ENCODE assay signal across 8 cellular contexts in genomic region chr4:124111922-124112321, GRCh38.
DNase-seq lines count a peak whose midpoint lies in the region; ATAC-seq and TF ChIP-seq lines count a peak whose summit lies in the region.

No MANE protein-coding gene starts in this region.

- H3K36me3 ChIP-seq in Karpas-422 (ENCODE audit: insufficient read depth, low read length) (no peaks in the 10 kb centered on the region), prostate gland (no peaks in the 10 kb centered on the region)

- peak; percentile 82 for TF ChIP-seq CTCF in foreskin keratinocyte (conservative IDR thresholded peaks at IDR 0.05)
- TF ChIP-seq CTCF in prostate gland (IDR thresholded peaks at IDR 0.05): peak; percentile 20 to 69 (median 50)

- H3K4me2 ChIP-seq in Karpas-422 (ENCODE audit: low read depth, low read length, poor library complexity, severe bottlenecking): no peak overlapping the region

- peak; percentile 43 for DNase-seq in AG08396 (ENCODE audit: low spot score)
- DNase-seq in Karpas-422: peak; percentile 63
- DNase-seq in SK-MEL-5 (ENCODE audit: low read depth, low spot score): peak; percentile 69
- peak; percentile 29 to 62 for DNase-seq in foreskin keratinocyte
- DNase-seq in prostate gland (ENCODE audit: low spot score): peak; percentile 23
- DNase-seq in activated T-cell treated with anti-CD3 and anti-CD28 coated beads, Interleukin-2, amount 50 U/mL, for 1 hour: no peak

- no peaks in the 10 kb centered on the region for H3K9me3 ChIP-seq in Karpas-422 (ENCODE audit: low read length)
- no peaks in the 10 kb centered on the region for H3K9me3 ChIP-seq in prostate gland

- H3K79me2 ChIP-seq in Karpas-422 (ENCODE audit: low read length): no peaks in the 10 kb centered on the region

- no peaks in the 10 kb centered on the region for H4K20me1 ChIP-seq in Karpas-422 (ENCODE audit: insufficient read depth, low read depth, low read length)

- in situ Hi-C loops in SK-MEL-5 (cut with HindIII; ENCODE audit: low pct_unique_long_range_greater_than_20kb, low sequenced_read_pairs): no loop called here

- no peak overlapping the region for H2AFZ ChIP-seq in Karpas-422 (ENCODE audit: low read length)

- no peaks in the 10 kb centered on the region for H3K4me1 ChIP-seq in Karpas-422 (ENCODE audit: low read length)
- no peaks in the 10 kb centered on the region for H3K4me1 ChIP-seq in foreskin keratinocyte
- no peaks in the 10 kb centered on the region for H3K4me1 ChIP-seq in prostate gland (replicated peaks)

- no peak overlapping the region for H3K9ac ChIP-seq in Karpas-422 (ENCODE audit: low read length)

- H3K27ac ChIP-seq in Karpas-422 (ENCODE audit: low read length) (no peak overlapping the region), foreskin keratinocyte (no peak overlapping the region), prostate gland (no peak overlapping the region)

- H3K9me2 ChIP-seq in Karpas-422 (replicated peaks; ENCODE audit: insufficient read depth, low read length): no peaks in the 10 kb centered on the region

- intact Hi-C loops in prostate gland (cut with DNase I): loop anchor here (5.0 to 10.0 kb wide), 4 partner anchors 143 to 1005 kb away; partner anchors contain the start of gene SPRY1

- ATAC-seq in GM18907 (IDR thresholded peaks at IDR 0.05; ENCODE audit: unreplicated experiment) (peak; percentile 83), foreskin keratinocyte (peak; percentile 66), GM21528 (IDR thresholded peaks at IDR 0.05; ENCODE audit: low FRiP score, unreplicated experiment) (no peak)

- H3K27me3 ChIP-seq in Karpas-422 (ENCODE audit: low read length): no peaks in the 10 kb centered on the region
- H3K27me3 ChIP-seq in foreskin keratinocyte: no peaks in the 10 kb centered on the region
- no peaks in the 10 kb centered on the region for H3K27me3 ChIP-seq in prostate gland (replicated peaks; ENCODE audit: insufficient read depth)

- TF ChIP-seq POLR2A in prostate gland (IDR thresholded peaks at IDR 0.05): no peak

- WGBS in prostate gland: 30% methylated on average over 2 of the region's 2 CpGs

- H3K4me3 ChIP-seq in Karpas-422 (ENCODE audit: low read length) (no peak overlapping the region), prostate gland (no peak overlapping the region)
